ENCODE assay signal across 14 cellular contexts in genomic region chr10:125030567-125031197, GRCh38.
"Had no signal": no experiment of that assay in that cellular context is flagged by ENCODE, and none has a peak within 500 bp of the region (broad histone marks: within the 10 kb centered on the region; RNA-seq: fewer than 3 reads in every experiment).

No MANE protein-coding gene starts in this region.

- H3K36me3 Mint-ChIP-seq: activated CD8-positive, alpha-beta memory T cell treated with anti-CD3 and anti-CD28 coated beads, Interleukin-2, amount 10 ng/mL, durations not matched to agents 7 days and 5 days; activated naive CD4-positive, alpha-beta T cell treated with anti-CD3 and anti-CD28 coated beads, Interleukin-2, amount 50 U/mL, for 72 hours; naive thymus-derived CD8-positive, alpha-beta T cell had no signal

- H3K27ac ChIP-seq: foreskin keratinocyte, tibial nerve had no signal

- H3K4me3 Mint-ChIP-seq: activated CD8-positive, alpha-beta memory T cell treated with anti-CD3 and anti-CD28 coated beads, Interleukin-2, amount 10 ng/mL, durations not matched to agents 7 days and 5 days; activated T-cell treated with anti-CD3 and anti-CD28 coated beads, Interleukin-2, amount 50 U/mL, for 24 hours; naive thymus-derived CD8-positive, alpha-beta T cell had no signal

- H3K27ac Mint-ChIP-seq: activated CD8-positive, alpha-beta memory T cell treated with anti-CD3 and anti-CD28 coated beads, Interleukin-2, amount 10 ng/mL, durations not matched to agents 7 days and 5 days; activated naive CD4-positive, alpha-beta T cell treated with anti-CD3 and anti-CD28 coated beads, Interleukin-2, amount 50 U/mL, for 72 hours; activated T-cell treated with anti-CD3 and anti-CD28 coated beads, Interleukin-2, amount 50 U/mL, for 24 hours; naive thymus-derived CD8-positive, alpha-beta T cell had no signal

- H3K9me3 Mint-ChIP-seq: activated naive CD4-positive, alpha-beta T cell treated with anti-CD3 and anti-CD28 coated beads, Interleukin-2, amount 50 U/mL, for 72 hours; activated T-cell treated with anti-CD3 and anti-CD28 coated beads, Interleukin-2, amount 50 U/mL, for 24 hours; naive thymus-derived CD8-positive, alpha-beta T cell had no signal

- H3K9me3 ChIP-seq: mucosa of descending colon, tibial nerve had no signal

- DNase-seq: activated CD4-positive, alpha-beta T cell treated with anti-CD3 and anti-CD28 coated beads for 1 hour; activated CD4-positive, alpha-beta T cell treated with anti-CD3 and anti-CD28 coated beads, Interleukin-2, amount 50 U/mL, for 48 hours; activated CD8-positive, alpha-beta memory T cell treated with anti-CD3 and anti-CD28 coated beads, Interleukin-2, amount 10 ng/mL, durations not matched to agents 7 days and 5 days; activated effector memory CD4-positive, alpha-beta T cell treated with Interleukin-2 at 50 U/mL for 16 hours; activated T-cell treated with anti-CD3 and anti-CD28 coated beads, Interleukin-2, amount 50 U/mL, for 24 hours; amygdala; foreskin keratinocyte; left colon; stimulated activated CD4-positive, alpha-beta T cell treated with anti-CD3 and anti-CD28 coated beads, Interleukin-4, amount 100 ng/mL, for 1 hour; T-helper 2 cell had no signal

- H3K4me3 ChIP-seq: mucosa of descending colon, tibial nerve had no signal

- ATAC-seq: activated CD8-positive, alpha-beta memory T cell treated with anti-CD3 and anti-CD28 coated beads, Interleukin-2, amount 10 ng/mL, durations not matched to agents 7 days and 5 days; activated naive CD4-positive, alpha-beta T cell treated with anti-CD3 and anti-CD28 coated beads, Interleukin-2, amount 50 U/mL, for 72 hours; naive thymus-derived CD8-positive, alpha-beta T cell had no signal

- H3K27me3 ChIP-seq: foreskin keratinocyte, tibial nerve had no signal

- H3K4me1 Mint-ChIP-seq: activated CD8-positive, alpha-beta memory T cell treated with anti-CD3 and anti-CD28 coated beads, Interleukin-2, amount 10 ng/mL, durations not matched to agents 7 days and 5 days; naive thymus-derived CD8-positive, alpha-beta T cell had no signal
